In the genomic region with DNA sequence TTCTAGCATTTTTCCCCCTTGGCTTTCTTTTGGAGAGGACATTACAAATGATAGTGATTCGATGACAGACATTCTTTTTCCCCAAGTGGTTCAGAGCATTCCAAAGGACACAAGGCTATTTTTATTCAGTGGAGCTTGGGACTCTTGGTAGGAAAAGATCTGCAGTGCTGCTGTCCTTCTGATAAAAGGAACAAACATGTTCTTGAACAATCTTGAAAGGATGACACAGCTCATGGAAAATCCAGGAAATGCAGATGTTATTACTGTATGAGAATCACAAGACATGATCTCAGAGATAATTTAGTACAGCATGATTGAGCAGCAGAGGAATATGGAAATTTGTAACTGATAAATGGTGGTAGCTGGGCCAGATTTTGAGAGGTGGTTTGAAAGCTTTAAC, we compare ENCODE assay signal across 11 cellular contexts.
DNase-seq lines count a peak whose midpoint lies in the region; ATAC-seq and TF ChIP-seq lines count a peak whose summit lies in the region.
"Had no signal": no experiment of that assay in that cellular context is flagged by ENCODE, and none has a peak within 500 bp of the region (broad histone marks: within the 10 kb centered on the region; RNA-seq: fewer than 3 reads in every experiment).

No MANE protein-coding gene starts in this region.

- H3K4me3 ChIP-seq in foreskin fibroblast (ENCODE audit: low read depth in 1 of 2, low read length in 2 of 2), result no peak overlapping the region

- H3K27me3 Mint-ChIP-seq in activated T-helper 17 cell treated with anti-CD3 and anti-CD28 coated beads, Interleukin-2, amount 50 U/mL, for 72 hours, result no peaks in the 10 kb centered on the region

- no peak for TF ChIP-seq CTCF in foreskin fibroblast (IDR thresholded peaks at IDR 0.05; ENCODE audit: low read depth, low read length)

- H3K27ac Mint-ChIP-seq in activated T-helper 17 cell treated with anti-CD3 and anti-CD28 coated beads, Interleukin-2, amount 50 U/mL, for 72 hours, result peak overlapping the region; percentile 87
- H3K27ac Mint-ChIP-seq: stimulated activated memory B cell treated with anti-CD40 and anti-IgM and Interleukin-4, amounts not matched to agents 10 μg/mL and 1 μg/mL and 100 μg/mL, for 72 hours; WTC11 had no signal

- no peaks in the 10 kb centered on the region for H3K36me3 Mint-ChIP-seq in activated T-helper 17 cell treated with anti-CD3 and anti-CD28 coated beads, Interleukin-2, amount 50 U/mL, for 72 hours (ENCODE audit: low read depth)
- H3K36me3 Mint-ChIP-seq: stimulated activated memory B cell treated with anti-CD40 and anti-IgM and Interleukin-4, amounts not matched to agents 10 μg/mL and 1 μg/mL and 100 μg/mL, for 72 hours had no signal

- H3K4me3 Mint-ChIP-seq in activated T-helper 17 cell treated with anti-CD3 and anti-CD28 coated beads, Interleukin-2, amount 50 U/mL, for 72 hours, result peak overlapping the region; percentile 66
- H3K4me3 Mint-ChIP-seq: stimulated activated memory B cell treated with anti-CD40 and anti-IgM and Interleukin-4, amounts not matched to agents 10 μg/mL and 1 μg/mL and 100 μg/mL, for 72 hours; WTC11 had no signal

- peak; percentile 29 for ATAC-seq in activated T-helper 17 cell treated with anti-CD3 and anti-CD28 coated beads, Interleukin-2, amount 50 U/mL, for 72 hours (replicated peaks)
- ATAC-seq in sciatic nerve (peak; percentile 66), HG03175 (IDR thresholded peaks at IDR 0.05; ENCODE audit: unreplicated experiment) (no peak)
- ATAC-seq: stimulated activated memory B cell treated with anti-CD40 and anti-IgM and Interleukin-4, amounts not matched to agents 10 μg/mL and 1 μg/mL and 100 μg/mL, for 72 hours; WTC11 had no signal

- H3K4me1 Mint-ChIP-seq in activated T-helper 17 cell treated with anti-CD3 and anti-CD28 coated beads, Interleukin-2, amount 50 U/mL, for 72 hours, result peaks cover 21% of the 10 kb centered on the region

- peak; percentile 41 for DNase-seq in GM03348 (ENCODE audit: low spot score)
- DNase-seq in foreskin fibroblast, result peak; percentile 41 to 68
- no peak for DNase-seq in sciatic nerve (ENCODE audit: low spot score)
- no peak for DNase-seq in NCI-H1105 (lab: John Stamatoyannopoulos, UW)
- DNase-seq in DMS53 (lab: John Stamatoyannopoulos, UW), result no peak
- DNase-seq in NCI-H2029 treated with DMSO at 0.1 percent for 48 hours (lab: John Stamatoyannopoulos, UW), result no peak
- DNase-seq: amygdala had no signal

- intact Hi-C loops in sciatic nerve (cut with DNase I), result no loop called here

- H3K9me3 Mint-ChIP-seq in activated T-helper 17 cell treated with anti-CD3 and anti-CD28 coated beads, Interleukin-2, amount 50 U/mL, for 72 hours, result no peaks in the 10 kb centered on the region
- H3K9me3 Mint-ChIP-seq: stimulated activated memory B cell treated with anti-CD40 and anti-IgM and Interleukin-4, amounts not matched to agents 10 μg/mL and 1 μg/mL and 100 μg/mL, for 72 hours had no signal

Comparison
In these comparisons a context has a peak if more than half of its experiments do, and no peak if none do; other contexts are left out.
1. DNase-seq: peak in GM03348 (single experiment) and foreskin fibroblast (2 of 2); none in sciatic nerve (single experiment), NCI-H1105 (single experiment), DMS53 (single experiment) and NCI-H2029 treated with DMSO at 0.1 percent for 48 hours (single experiment).